In the genomic region with DNA sequence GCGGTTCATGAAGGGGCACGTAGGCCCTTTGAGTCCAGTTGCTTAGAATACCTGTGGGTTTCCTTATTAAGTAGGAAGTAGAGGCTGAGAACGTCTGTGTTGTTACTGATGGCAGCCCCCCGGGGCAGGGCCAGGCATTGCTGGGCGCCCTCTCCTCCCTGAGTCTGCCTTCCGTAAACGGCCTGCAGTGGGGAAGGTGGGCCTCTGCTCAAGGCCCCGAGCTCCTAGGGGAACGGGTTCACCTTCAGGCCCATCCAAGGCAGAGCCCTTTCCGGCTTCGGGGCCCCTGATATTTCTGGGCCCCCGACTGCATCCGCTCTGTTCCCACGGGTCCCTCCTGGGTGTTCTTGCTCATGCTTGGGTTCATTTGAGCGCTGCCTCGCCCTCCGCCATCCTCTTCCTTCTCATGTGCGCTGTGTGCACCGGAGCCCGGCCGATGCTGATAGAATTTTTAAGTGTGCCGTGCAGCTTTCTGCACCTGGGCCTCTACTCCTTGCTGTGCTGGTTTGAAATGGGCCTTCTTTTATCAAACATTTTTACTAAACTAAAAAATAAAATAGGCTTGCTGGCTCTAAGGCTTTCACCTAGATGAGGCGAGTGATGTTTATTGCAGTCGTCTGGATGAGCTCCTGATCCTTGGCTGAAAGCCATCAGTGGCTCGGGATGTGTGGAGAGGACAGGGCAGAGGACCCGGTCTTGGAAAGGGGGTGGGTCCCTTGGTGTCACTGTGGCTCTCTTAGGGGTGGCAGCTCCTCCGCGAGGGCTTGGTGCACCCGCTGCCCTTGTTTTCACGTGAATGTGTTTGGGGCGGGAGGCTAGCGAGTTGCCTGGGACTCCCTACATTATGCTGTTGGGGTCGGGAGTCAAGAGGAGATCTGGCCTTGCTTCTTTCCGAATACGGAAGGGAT, we compare ENCODE assay signal across 8 cellular contexts. TPM values are rescaled to one million over a fixed set of nuclear protein-coding genes. Genes with fewer than 3 reads are reported as not detected.
A peak's percentile ranks its signal among the peaks of the same experiment; 100 is the strongest.
DNase-seq lines count a peak whose midpoint lies in the region; ATAC-seq, FAIRE-seq and TF ChIP-seq lines count a peak whose summit lies in the region.

No MANE protein-coding gene starts in this region.

- no peaks in the 10 kb centered on the region for H3K9me3 ChIP-seq in right lobe of liver
- no peaks in the 10 kb centered on the region for H3K9me3 ChIP-seq in gastroesophageal sphincter

- peak overlapping the region; percentile 95 for H3K27ac Mint-ChIP-seq in activated T-cell treated with anti-CD3 and anti-CD28 coated beads, Interleukin-2, amount 50 U/mL, for 72 hours

- TF ChIP-seq CTCF in right lobe of liver (IDR thresholded peaks at IDR 0.05) (no peak), D721Med (IDR thresholded peaks at IDR 0.05; ENCODE audit: insufficient read depth, missing control alignments) (no peak), gastroesophageal sphincter (IDR thresholded peaks at IDR 0.05) (no peak)

- peak; percentile 37 for ATAC-seq in HG02852 (IDR thresholded peaks at IDR 0.05; ENCODE audit: unreplicated experiment)
- peak; percentile 28 to 47 for ATAC-seq in activated T-cell treated with anti-CD3 and anti-CD28 coated beads, Interleukin-2, amount 50 U/mL, for 72 hours (replicated peaks in 1 of 2)
- ATAC-seq in right lobe of liver, result no peak
- no peak for ATAC-seq in GM19328 (IDR thresholded peaks at IDR 0.05; ENCODE audit: unreplicated experiment)
- ATAC-seq in gastroesophageal sphincter, result no peak

- 60% methylated on average over 20 of the region's 35 CpGs for WGBS in right lobe of liver (ENCODE audit: insufficient coverage, low coverage, low lambda C conversion rate, missing lambda C conversion rate)
- 39 to 88% methylated on average over 7 to 20 of the region's 35 CpGs for WGBS in gastroesophageal sphincter (ENCODE audit: low coverage in 1 of 2), 2 donors

- H3K4me1 ChIP-seq in right lobe of liver (peaks cover 0 to 33% (median 14%) of the 10 kb centered on the region in 4 donors), gastroesophageal sphincter (peaks cover 0 to 63% (median 24%) of the 10 kb centered on the region in 3 donors)

- peak overlapping the region; percentile 60 to 71 for H3K4me3 Mint-ChIP-seq in activated T-cell treated with anti-CD3 and anti-CD28 coated beads, Interleukin-2, amount 50 U/mL, for 72 hours

- TF ChIP-seq EP300 in gastroesophageal sphincter (IDR thresholded peaks at IDR 0.05), result no peak

- TF ChIP-seq POLR2A in GM18951 (IDR thresholded peaks at IDR 0.05; ENCODE audit: extremely low read depth, insufficient read depth, insufficient read length) (peak; percentile 43), right lobe of liver (IDR thresholded peaks at IDR 0.05) (no peak), gastroesophageal sphincter (IDR thresholded peaks at IDR 0.05) (no peak)

- intact Hi-C loops in right lobe of liver (cut with DNase I), result no loop called here

- FAIRE-seq in D721Med (lab: Jason Lieb, UNC), result no peak

- no peaks in the 10 kb centered on the region for H3K36me3 Mint-ChIP-seq in activated T-cell treated with anti-CD3 and anti-CD28 coated beads, Interleukin-2, amount 50 U/mL, for 72 hours (ENCODE audit: insufficient read depth in 2 of 2)

- no peaks in the 10 kb centered on the region for H3K27me3 Mint-ChIP-seq in activated T-cell treated with anti-CD3 and anti-CD28 coated beads, Interleukin-2, amount 50 U/mL, for 72 hours (ENCODE audit: low read depth)

- DNase-seq in activated T-cell treated with anti-CD3 and anti-CD28 coated beads, Interleukin-2, amount 50 U/mL, for 72 hours, result peak in 1 of 2 donors; percentile 40
- DNase-seq in right lobe of liver, result no peak
- no peak for DNase-seq in D721Med (ENCODE audit: insufficient read length, low spot score)
- DNase-seq in NCI-H1436 treated with DMSO at 0.1 percent for 48 hours (lab: John Stamatoyannopoulos, UW), result no peak

- H3K4me1 Mint-ChIP-seq in activated T-cell treated with anti-CD3 and anti-CD28 coated beads, Interleukin-2, amount 50 U/mL, for 72 hours (ENCODE audit: low read depth), result peaks cover 74% of the 10 kb centered on the region

- peak overlapping the region; percentile 44 to 58 (median 51) for H3K27ac ChIP-seq in right lobe of liver
- H3K27ac ChIP-seq in gastroesophageal sphincter, result peak overlapping the region in 2 of 4 donors; percentile 2 to 4

- in situ Hi-C loops in GM18951 (cut with MboI; ENCODE audit: low sequenced_read_pairs, unreplicated experiment), result no loop called here

- H3K36me3 ChIP-seq in right lobe of liver, result no peaks in the 10 kb centered on the region
- H3K36me3 ChIP-seq in gastroesophageal sphincter, result no peaks in the 10 kb centered on the region

- H3K4me3 ChIP-seq in right lobe of liver (no peak overlapping the region), gastroesophageal sphincter (no peak overlapping the region)

- no peaks in the 10 kb centered on the region for H3K9me3 Mint-ChIP-seq in activated T-cell treated with anti-CD3 and anti-CD28 coated beads, Interleukin-2, amount 50 U/mL, for 72 hours

- H3K27me3 ChIP-seq in right lobe of liver (no peaks in the 10 kb centered on the region), gastroesophageal sphincter (no peaks in the 10 kb centered on the region)

RNA-seq across cellular contexts. Expression of gene TBC1D22A, which starts 12.3 kb away (rescaled TPM):
- total RNA-seq in activated T-cell treated with anti-CD3 and anti-CD28 coated beads, Interleukin-2, amount 50 U/mL, for 72 hours, result 10 to 100 TPM; 29.5 to 34.8 TPM
- total RNA-seq in right lobe of liver (10 to 100 TPM; 10.9 to 18.1 (median 14.0) TPM), gastroesophageal sphincter (10 to 100 TPM; 16.2 to 22.2 (median 17.8) TPM)

RNA-seq across cellular contexts. Expression of gene CERK, which starts 36.7 kb away (rescaled TPM):
- 10 to 100 TPM; 38.6 to 53.1 TPM for total RNA-seq in activated T-cell treated with anti-CD3 and anti-CD28 coated beads, Interleukin-2, amount 50 U/mL, for 72 hours
- total RNA-seq in right lobe of liver (10 to 100 TPM in 5 of 6 experiments, 1 to 10 TPM in 1; 9.6 to 27.5 (median 18.5) TPM), gastroesophageal sphincter (10 to 100 TPM; 44.6 to 55.9 (median 45.6) TPM)

Comparison
In these comparisons a context has a peak if more than half of its experiments do, and no peak if none do; other contexts are left out.
1. ATAC-seq: peak in HG02852 (single experiment) and activated T-cell treated with anti-CD3 and anti-CD28 coated beads, Interleukin-2, amount 50 U/mL, for 72 hours (2 of 2); none in right lobe of liver (0 of 4), GM19328 (single experiment) and gastroesophageal sphincter (single experiment).